ENCODE assay signal across 8 cellular contexts in the genomic region with DNA sequence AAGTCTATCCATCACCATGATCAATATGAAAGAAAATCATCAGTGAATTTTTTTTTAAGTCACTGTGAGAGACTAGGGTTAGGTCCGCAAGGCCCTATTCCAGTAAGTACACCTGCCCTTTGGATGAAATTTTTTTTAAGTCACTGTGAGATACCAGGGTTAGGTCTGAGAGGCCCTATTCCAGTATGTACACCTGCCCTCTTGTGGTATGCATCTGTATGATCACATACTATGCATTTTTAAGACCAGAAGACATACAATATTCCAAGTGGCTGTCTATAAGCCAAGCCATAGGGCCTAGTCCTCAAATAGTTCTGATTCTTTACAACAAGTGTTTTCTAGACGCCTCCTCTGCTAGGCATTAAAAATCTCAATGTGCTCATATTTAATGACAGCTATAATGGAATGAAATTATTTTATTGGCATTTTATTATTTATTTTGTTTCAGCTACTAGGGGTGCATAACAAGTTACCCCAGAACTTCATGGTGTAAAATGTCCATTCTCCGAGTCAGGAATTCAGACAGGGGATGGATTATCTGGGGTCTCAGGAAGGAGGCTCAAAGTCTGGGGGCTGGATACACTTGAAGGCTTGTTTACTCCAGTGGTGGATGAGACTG. TPM values are rescaled to one million over a fixed set of nuclear protein-coding genes. Genes with fewer than 3 reads are reported as not detected.
DNase-seq lines count a peak whose midpoint lies in the region; ATAC-seq, FAIRE-seq and TF ChIP-seq lines count a peak whose summit lies in the region.

No MANE protein-coding gene starts in this region.

- DNase-seq in A673 (ENCODE audit: low spot score), result peak; percentile 77
- no peak for DNase-seq in GM18507 (ENCODE audit: extremely low spot score, insufficient read length, low read depth)
- peak; percentile 52 for DNase-seq in NCI-H1092 treated with DMSO at 0.1 percent for 48 hours (lab: John Stamatoyannopoulos, UW)
- peak; percentile 27 for DNase-seq in astrocyte of the spinal cord (ENCODE audit: low read depth, low spot score)
- peak in 1 of 3 donors; percentile 52 for DNase-seq in mucosa of descending colon
- DNase-seq in activated naive CD4-positive, alpha-beta T cell (lab: John Stamatoyannopoulos, UW), result no peak
- DNase-seq in stimulated activated CD4-positive, alpha-beta T cell treated with anti-CD3 and anti-CD28 coated beads, Interleukin-4, amount 100 ng/mL, for 24 hours, result no peak
- no peak for DNase-seq in ovary

- peak; percentile 68 for FAIRE-seq in GM18507 (lab: Jason Lieb, UNC)

- intact Hi-C loops in A673 (cut with micrococcal nuclease; ENCODE audit: unreplicated experiment) (loop anchor here (2.0 to 5.0 kb wide), 3 partner anchors 67 to 593 kb away; a partner anchor contains a TSS), mucosa of descending colon (cut with DNase I, micrococcal nuclease) (no loop called here), ovary (cut with DNase I) (no loop called here)

- H3K4me3 ChIP-seq in A673 (ENCODE audit: low read depth, low read length, poor library complexity, severe bottlenecking) (no peak overlapping the region), astrocyte of the spinal cord (ENCODE audit: low read depth, low read length) (no peak overlapping the region), mucosa of descending colon (no peak overlapping the region), ovary (no peak overlapping the region)

- in situ Hi-C loops in astrocyte of the spinal cord (cut with HindIII; ENCODE audit: low sequenced_read_pairs), result no loop called here

- POLR2A ChIA-PET in A673 (lab: Charles Lee; ENCODE audit: low non-redundant PET), result no interaction called here

- 87 to 93% (median 90%) methylated on average over 3 of the region's 3 CpGs for WGBS in ovary, 3 donors

- H3K4me1 ChIP-seq in A673 (ENCODE audit: insufficient read depth, low read length, poor library complexity, severe bottlenecking), result peaks cover 63% of the 10 kb centered on the region
- H3K4me1 ChIP-seq in mucosa of descending colon (ENCODE audit: low read depth), result no peaks in the 10 kb centered on the region
- no peaks in the 10 kb centered on the region for H3K4me1 ChIP-seq in ovary (ENCODE audit: insufficient read depth)

- H3K27me3 ChIP-seq in A673 (replicated peaks; ENCODE audit: insufficient read depth, low read depth, low read length, poor library complexity) (no peaks in the 10 kb centered on the region), ovary (no peaks in the 10 kb centered on the region)

- peak; percentile 82 for ATAC-seq in mucosa of descending colon

- H3K9me3 ChIP-seq in A673 (ENCODE audit: low read depth, low read length, poor library complexity, severe bottlenecking), result no peaks in the 10 kb centered on the region
- no peaks in the 10 kb centered on the region for H3K9me3 ChIP-seq in mucosa of descending colon
- no peaks in the 10 kb centered on the region for H3K9me3 ChIP-seq in ovary

- no peak for TF ChIP-seq POLR2A in ovary (IDR thresholded peaks at IDR 0.05)

- no peak overlapping the region for H3K27ac ChIP-seq in A673 (ENCODE audit: low read depth, low read length, poor library complexity, severe bottlenecking)
- H3K27ac ChIP-seq in ovary, result no peak overlapping the region

- TF ChIP-seq CTCF in A673 (conservative IDR thresholded peaks at IDR 0.05; ENCODE audit: low read depth, low read length) (peak; percentile 72), astrocyte of the spinal cord (IDR thresholded peaks at IDR 0.05; ENCODE audit: low read depth, low read length) (peak; percentile 49), mucosa of descending colon (IDR thresholded peaks at IDR 0.05) (no peak), ovary (IDR thresholded peaks at IDR 0.05) (no peak)

- CTCF ChIA-PET in A673 (lab: Charles Lee), result interaction anchor here (0.6 kb wide), 1 partner anchor 505 kb away, joined by 3 read pairs; no protein-coding TSS in a partner anchor

- H3K36me3 ChIP-seq in A673 (ENCODE audit: insufficient read depth, low read length, poor library complexity, severe bottlenecking) (no peaks in the 10 kb centered on the region), mucosa of descending colon (ENCODE audit: low read depth) (no peaks in the 10 kb centered on the region), ovary (no peaks in the 10 kb centered on the region)

- TF ChIP-seq EP300 in ovary (IDR thresholded peaks at IDR 0.05), result no peak

- no TSS peak for BruUV-seq in A673 (replicated peaks; lab: Mats Ljungman, UMichigan)

RNA-seq across cellular contexts. Expression of a gene that starts 53.1 kb away (rescaled TPM):
- total RNA-seq in A673 (2021) (0.61 and 1.3 TPM in 2 replicates), mucosa of descending colon (not detected), ovary (not detected)
- not detected for polyA plus RNA-seq in ovary

Comparison
In these comparisons a context has a peak if more than half of its experiments do, and no peak if none do; other contexts are left out.
1. DNase-seq: peak in A673 (single experiment), NCI-H1092 treated with DMSO at 0.1 percent for 48 hours (single experiment) and astrocyte of the spinal cord (single experiment); none in GM18507 (single experiment), activated naive CD4-positive, alpha-beta T cell (0 of 4), stimulated activated CD4-positive, alpha-beta T cell treated with anti-CD3 and anti-CD28 coated beads, Interleukin-4, amount 100 ng/mL, for 24 hours (single experiment) and ovary (0 of 5).
2. CTCF ChIP-seq: peak in A673 (single experiment) and astrocyte of the spinal cord (single experiment); none in mucosa of descending colon (single experiment) and ovary (0 of 3).